ENCODE assay signal across 8 cellular contexts in the genomic region with DNA sequence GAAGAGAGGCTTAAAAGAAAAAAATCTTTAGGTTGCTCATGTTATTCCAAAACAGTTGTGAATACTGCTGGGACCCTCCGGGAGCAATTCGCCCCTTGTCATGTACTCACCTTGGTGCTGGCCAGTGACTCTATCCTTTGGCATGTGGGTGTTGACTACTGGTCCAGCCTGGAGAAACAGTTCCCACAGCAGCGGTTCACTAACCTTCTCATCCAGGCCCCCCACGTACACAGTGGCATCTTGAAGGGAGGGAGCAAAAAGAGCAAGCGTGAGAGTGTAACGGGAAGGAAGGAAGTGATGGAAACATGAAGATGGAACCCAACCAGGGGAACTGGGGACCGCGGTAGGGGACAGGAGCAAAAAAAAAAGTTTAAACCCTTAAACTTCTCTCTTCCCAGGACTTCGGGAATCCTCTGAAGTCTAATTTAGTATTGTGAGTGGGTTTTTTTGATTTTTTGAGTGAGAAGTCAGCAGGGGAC. TPM values are rescaled to one million over a fixed set of nuclear protein-coding genes. Genes with fewer than 3 reads are reported as not detected.
DNase-seq lines count a peak whose midpoint lies in the region; ATAC-seq lines count a peak whose summit lies in the region.

No MANE protein-coding gene starts in this region.

- H3K36me3 Mint-ChIP-seq in T-helper 1 cell treated with Interleukin-12 subunit alpha and Interleukin-12 subunit beta and Interleukin-4 antibody, amounts not matched to agents 30 μg/mL and 1 μg/mL, for 36 hours (ENCODE audit: low read depth), result peaks cover 47% of the 10 kb centered on the region
- peaks cover 49% of the 10 kb centered on the region for H3K36me3 Mint-ChIP-seq in activated CD8-positive, alpha-beta T cell treated with anti-CD3 and anti-CD28 coated beads, Interleukin-2, amount 10 ng/mL, durations not matched to agents 7 days and 5 days (ENCODE audit: low read depth)
- H3K36me3 Mint-ChIP-seq in immature natural killer cell, result peaks cover 24 to 38% (median 29%) of the 10 kb centered on the region in 3 donors

- H3K4me1 Mint-ChIP-seq in T-helper 1 cell treated with Interleukin-12 subunit alpha and Interleukin-12 subunit beta and Interleukin-4 antibody, amounts not matched to agents 30 μg/mL and 1 μg/mL, for 36 hours (ENCODE audit: low read depth), result peaks cover 57% of the 10 kb centered on the region
- peaks cover 57% of the 10 kb centered on the region for H3K4me1 Mint-ChIP-seq in activated CD8-positive, alpha-beta T cell treated with anti-CD3 and anti-CD28 coated beads, Interleukin-2, amount 10 ng/mL, durations not matched to agents 7 days and 5 days (ENCODE audit: low read depth)
- H3K4me1 Mint-ChIP-seq in immature natural killer cell, result peaks cover 43 to 59% of the 10 kb centered on the region in 2 donors

- H3K9me3 Mint-ChIP-seq in T-helper 1 cell treated with Interleukin-12 subunit alpha and Interleukin-12 subunit beta and Interleukin-4 antibody, amounts not matched to agents 30 μg/mL and 1 μg/mL, for 36 hours, result no peaks in the 10 kb centered on the region
- no peaks in the 10 kb centered on the region for H3K9me3 Mint-ChIP-seq in activated CD8-positive, alpha-beta T cell treated with anti-CD3 and anti-CD28 coated beads, Interleukin-2, amount 10 ng/mL, durations not matched to agents 7 days and 5 days (ENCODE audit: insufficient read depth)
- peaks cover 0 to 2% (median 0%) of the 10 kb centered on the region in 6 donors for H3K9me3 Mint-ChIP-seq in immature natural killer cell

- no peak for DNase-seq in T-helper 1 cell
- no peak for DNase-seq in activated CD8-positive, alpha-beta T cell treated with anti-CD3 and anti-CD28 coated beads, Interleukin-2, amount 10 ng/mL, durations not matched to agents 7 days and 5 days
- no peak for DNase-seq in immature natural killer cell
- no peak for DNase-seq in substantia nigra (lab: John Stamatoyannopoulos, UW)
- no peak for DNase-seq in NOMO-1 treated with dmso at 0.1 percent for 144 hours (lab: John Stamatoyannopoulos, UW; ENCODE audit: unreplicated experiment)
- no peak for DNase-seq in amygdala (lab: John Stamatoyannopoulos, UW)

- H3K27ac Mint-ChIP-seq in T-helper 1 cell treated with Interleukin-12 subunit alpha and Interleukin-12 subunit beta and Interleukin-4 antibody, amounts not matched to agents 30 μg/mL and 1 μg/mL, for 36 hours, result peak overlapping the region; percentile 83
- H3K27ac Mint-ChIP-seq in activated CD8-positive, alpha-beta T cell treated with anti-CD3 and anti-CD28 coated beads, Interleukin-2, amount 10 ng/mL, durations not matched to agents 7 days and 5 days, result peak overlapping the region; percentile 93
- peak overlapping the region; percentile 94 to 100 (median 98) for H3K27ac Mint-ChIP-seq in immature natural killer cell

- CTCF ChIA-PET in activated CD8-positive, alpha-beta T cell treated with anti-CD3 and anti-CD28 coated beads, Interleukin-2, amount 10 ng/mL, durations not matched to agents 7 days and 5 days (lab: Charles Lee), result no interaction called here

- H3K27ac ChIP-seq in substantia nigra (ENCODE audit: low read depth, low read length, poor library complexity, severe bottlenecking), result peak overlapping the region; percentile 95

- peak; percentile 9 for ATAC-seq in activated CD8-positive, alpha-beta T cell treated with anti-CD3 and anti-CD28 coated beads, Interleukin-2, amount 10 ng/mL, durations not matched to agents 7 days and 5 days
- ATAC-seq in HG02885 (IDR thresholded peaks at IDR 0.05; ENCODE audit: poor library complexity, unreplicated experiment), result no peak

- H3K27me3 Mint-ChIP-seq in T-helper 1 cell treated with Interleukin-12 subunit alpha and Interleukin-12 subunit beta and Interleukin-4 antibody, amounts not matched to agents 30 μg/mL and 1 μg/mL, for 36 hours (ENCODE audit: low read depth), result no peaks in the 10 kb centered on the region
- H3K27me3 Mint-ChIP-seq in activated CD8-positive, alpha-beta T cell treated with anti-CD3 and anti-CD28 coated beads, Interleukin-2, amount 10 ng/mL, durations not matched to agents 7 days and 5 days (ENCODE audit: low read depth), result no peaks in the 10 kb centered on the region
- peaks cover 0 to 20% (median 7%) of the 10 kb centered on the region in 3 donors for H3K27me3 Mint-ChIP-seq in immature natural killer cell (ENCODE audit: low read depth in 3 of 3)

- POLR2A ChIA-PET in activated CD8-positive, alpha-beta T cell treated with anti-CD3 and anti-CD28 coated beads, Interleukin-2, amount 10 ng/mL, durations not matched to agents 7 days and 5 days (lab: Charles Lee), result interaction anchor here (2.1 kb wide), 1 partner anchor 40 kb away, joined by 23 read pairs; a partner anchor contains a TSS

- H3K4me3 Mint-ChIP-seq in T-helper 1 cell treated with Interleukin-12 subunit alpha and Interleukin-12 subunit beta and Interleukin-4 antibody, amounts not matched to agents 30 μg/mL and 1 μg/mL, for 36 hours, result peak overlapping the region; percentile 99
- H3K4me3 Mint-ChIP-seq in activated CD8-positive, alpha-beta T cell treated with anti-CD3 and anti-CD28 coated beads, Interleukin-2, amount 10 ng/mL, durations not matched to agents 7 days and 5 days, result peak overlapping the region; percentile 96
- peak overlapping the region; percentile 93 to 97 (median 96) for H3K4me3 Mint-ChIP-seq in immature natural killer cell

RNA-seq across cellular contexts. Expression of gene SF3B4, which starts 0.5 kb away (rescaled TPM):
- 100 to 1,000 TPM; 102 to 106 TPM for total RNA-seq in activated CD8-positive, alpha-beta T cell treated with anti-CD3 and anti-CD28 coated beads, Interleukin-2, amount 10 ng/mL, durations not matched to agents 7 days and 5 days
- polyA plus RNA-seq in immature natural killer cell, result 100 to 1,000 TPM in 2 of 3 donors, 10 to 100 TPM in 1; 70.1 to 137 (median 103) TPM

RNA-seq across cellular contexts. Expression of gene SV2A, which starts 9.5 kb away (rescaled TPM):
- total RNA-seq in activated CD8-positive, alpha-beta T cell treated with anti-CD3 and anti-CD28 coated beads, Interleukin-2, amount 10 ng/mL, durations not matched to agents 7 days and 5 days, result 10 to 100 TPM; 25.4 TPM
- polyA plus RNA-seq in immature natural killer cell, result 1 to 10 TPM in 1 of 3 donors, under 1 TPM in 1, not detected in 1; 0.89 to 1.0 TPM

RNA-seq across cellular contexts. Expression of gene MTMR11, which starts 9.6 kb away (rescaled TPM):
- 1 to 10 TPM; 1.0 to 1.2 TPM for total RNA-seq in activated CD8-positive, alpha-beta T cell treated with anti-CD3 and anti-CD28 coated beads, Interleukin-2, amount 10 ng/mL, durations not matched to agents 7 days and 5 days
- polyA plus RNA-seq in immature natural killer cell, result 1 to 10 TPM in 2 of 3 donors, under 1 TPM in 1; 0.17 to 4.8 (median 1.7) TPM

RNA-seq across cellular contexts. Expression of gene BOLA1, which starts 27.7 kb away (rescaled TPM):
- 10 to 100 TPM; 20.8 to 24.5 TPM for total RNA-seq in activated CD8-positive, alpha-beta T cell treated with anti-CD3 and anti-CD28 coated beads, Interleukin-2, amount 10 ng/mL, durations not matched to agents 7 days and 5 days
- 10 to 100 TPM; 12.6 to 35.2 (median 30.4) TPM for polyA plus RNA-seq in immature natural killer cell
